In genomic region chr18:59699061-59699460, GRCh38 we compare ENCODE assay signal across 24 cellular contexts. TPM values are rescaled to one million over a fixed set of nuclear protein-coding genes. Genes with fewer than 3 reads are reported as not detected.
"Had no signal": no experiment of that assay in that cellular context is flagged by ENCODE, and none has a peak within 500 bp of the region (broad histone marks: within the 10 kb centered on the region; RNA-seq: fewer than 3 reads in every experiment).

No MANE protein-coding gene starts in this region.

- FAIRE-seq: endothelial cell of umbilical vein, islet of Langerhans, pancreas had no signal

- DNase-seq: activated CD4-positive, alpha-beta T cell treated with anti-CD3 and anti-CD28 coated beads, Interleukin-2, amount 50 U/mL, for 1 hour; activated CD8-positive, alpha-beta T cell treated with anti-CD3 and anti-CD28 coated beads for 36 hours; activated T-cell treated with anti-CD3 and anti-CD28 coated beads, Interleukin-2, amount 50 U/mL, for 48 hours; anterior cingulate cortex; body of pancreas; foreskin melanocyte; left ventricle myocardium inferior; mucosa of descending colon; nucleus accumbens; pancreas; stimulated activated CD4-positive, alpha-beta T cell treated with anti-CD3 and anti-CD28 coated beads, Interleukin-15, amount 100 ng/mL, for 24 hours; stimulated activated CD4-positive, alpha-beta T cell treated with anti-CD3 and anti-CD28 coated beads, Interleukin-2, amount 100 ng/mL, for 24 hours; stimulated activated naive B cell treated with anti-CD40 and anti-IgM and Interleukin-4, amounts not matched to agents 10 μg/mL and 1 μg/mL and 100 μg/mL, for 72 hours; stomach; T-helper 2 cell; thyroid gland had no signal

- H3K36me3 Mint-ChIP-seq: activated naive CD4-positive, alpha-beta T cell treated with anti-CD3 and anti-CD28 coated beads, Interleukin-2, amount 50 U/mL, for 24 hours; stimulated activated naive B cell treated with anti-CD40 and anti-IgM and Interleukin-4, amounts not matched to agents 10 μg/mL and 1 μg/mL and 100 μg/mL, for 72 hours; WTC11 had no signal

- H3K9me3 Mint-ChIP-seq: activated CD8-positive, alpha-beta T cell treated with anti-CD3 and anti-CD28 coated beads for 36 hours; activated naive CD4-positive, alpha-beta T cell treated with anti-CD3 and anti-CD28 coated beads, Interleukin-2, amount 50 U/mL, for 24 hours; activated T-helper 2 cell treated with anti-CD3 and anti-CD28 coated beads, Interferon-gamma antibody, Interleukin-2, Interleukin-4, amounts not matched to agents 10 μg/mL and 5 μg/mL and 100 μg/mL, durations not matched to agents 14 hours and 24 hours and 36 hours; stimulated activated naive B cell treated with anti-CD40 and anti-IgM and Interleukin-4, amounts not matched to agents 10 μg/mL and 1 μg/mL and 100 μg/mL, for 72 hours; WTC11 had no signal

- H3K36me3 ChIP-seq: left ventricle myocardium inferior, pancreas, prostate gland, stomach, thyroid gland had no signal

- ATAC-seq: activated CD8-positive, alpha-beta T cell treated with anti-CD3 and anti-CD28 coated beads for 36 hours; body of pancreas; mucosa of descending colon; pancreas; stimulated activated naive B cell treated with anti-CD40 and anti-IgM and Interleukin-4, amounts not matched to agents 10 μg/mL and 1 μg/mL and 100 μg/mL, for 72 hours; WTC11 had no signal

- H3K9me3 ChIP-seq: body of pancreas, left ventricle myocardium inferior, mucosa of descending colon, pancreas, prostate gland, stomach, thyroid gland had no signal

- H3K4me3 ChIP-seq: body of pancreas, coronary artery, left ventricle myocardium inferior, lung, mucosa of descending colon, pancreas, prostate gland, stomach, thyroid gland had no signal

- H3K27ac ChIP-seq: body of pancreas, coronary artery, left ventricle myocardium inferior, pancreas, prostate gland, stomach, thyroid gland had no signal

- H3K27ac Mint-ChIP-seq: activated CD8-positive, alpha-beta T cell treated with anti-CD3 and anti-CD28 coated beads for 36 hours; activated naive CD4-positive, alpha-beta T cell treated with anti-CD3 and anti-CD28 coated beads, Interleukin-2, amount 50 U/mL, for 24 hours; activated T-helper 2 cell treated with anti-CD3 and anti-CD28 coated beads, Interferon-gamma antibody, Interleukin-2, Interleukin-4, amounts not matched to agents 10 μg/mL and 5 μg/mL and 100 μg/mL, durations not matched to agents 14 hours and 24 hours and 36 hours; stimulated activated naive B cell treated with anti-CD40 and anti-IgM and Interleukin-4, amounts not matched to agents 10 μg/mL and 1 μg/mL and 100 μg/mL, for 72 hours; WTC11 had no signal

- H3K4me3 Mint-ChIP-seq: activated CD8-positive, alpha-beta T cell treated with anti-CD3 and anti-CD28 coated beads for 36 hours; activated naive CD4-positive, alpha-beta T cell treated with anti-CD3 and anti-CD28 coated beads, Interleukin-2, amount 50 U/mL, for 24 hours; stimulated activated naive B cell treated with anti-CD40 and anti-IgM and Interleukin-4, amounts not matched to agents 10 μg/mL and 1 μg/mL and 100 μg/mL, for 72 hours; WTC11 had no signal

RNA-seq across cellular contexts. Expression of gene CCBE1, which starts 1.8 kb away (rescaled TPM):
- total RNA-seq: activated CD8-positive, alpha-beta T cell treated with anti-CD3 and anti-CD28 coated beads for 36 hours; activated T-helper 2 cell treated with anti-CD3 and anti-CD28 coated beads, Interferon-gamma antibody, Interleukin-2, Interleukin-4, amounts not matched to agents 10 μg/mL and 5 μg/mL and 100 μg/mL, durations not matched to agents 14 hours and 24 hours and 36 hours; endothelial cell of umbilical vein had no signal
